ENCODE assay signal across 8 cellular contexts in the genomic region with DNA sequence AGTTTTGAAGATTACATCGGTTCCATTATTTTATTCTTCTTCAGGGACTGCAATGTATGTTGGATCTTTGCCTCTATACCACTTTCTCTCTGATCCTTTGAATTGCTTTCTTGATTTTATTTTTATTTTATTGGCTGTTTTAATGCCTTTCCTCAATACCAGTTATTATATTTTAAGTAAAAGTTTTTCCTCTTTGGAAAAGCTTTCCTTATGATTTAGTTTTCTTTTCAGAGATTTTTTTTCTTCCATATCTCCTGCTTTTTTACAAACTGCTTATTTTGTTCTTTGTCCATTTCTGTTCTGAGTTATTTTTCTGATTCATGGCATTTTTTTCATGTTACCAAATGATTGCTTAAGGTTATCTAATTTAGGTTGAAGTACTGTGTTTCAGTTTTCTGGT. TPM values are rescaled to one million over a fixed set of nuclear protein-coding genes. Genes with fewer than 3 reads are reported as not detected.
DNase-seq lines count a peak whose midpoint lies in the region; TF ChIP-seq lines count a peak whose summit lies in the region.

No MANE protein-coding gene starts in this region.

- no peak for DNase-seq in activated naive CD4-positive, alpha-beta T cell treated with anti-CD3 and anti-CD28 coated beads for 36 hours
- no peak for DNase-seq in activated naive CD4-positive, alpha-beta T cell (lab: John Stamatoyannopoulos, UW)
- DNase-seq in activated naive CD8-positive, alpha-beta T cell treated with anti-CD3 and anti-CD28 coated beads for 36 hours: no peak
- DNase-seq in tibial artery (no peak), GM13977 (ENCODE audit: low spot score) (no peak), ACHN (no peak), activated gamma-delta T cell (lab: John Stamatoyannopoulos, UW) (no peak)

- peaks cover 7% of the 10 kb centered on the region for H3K36me3 Mint-ChIP-seq in activated naive CD4-positive, alpha-beta T cell treated with anti-CD3 and anti-CD28 coated beads for 36 hours (ENCODE audit: low read depth)
- peaks cover 6% of the 10 kb centered on the region for H3K36me3 Mint-ChIP-seq in activated naive CD8-positive, alpha-beta T cell treated with anti-CD3 and anti-CD28 coated beads for 36 hours

- no CpG with 5 or more reads among the region's 1 CpG for WGBS in mesodermal cell (ENCODE audit: insufficient coverage in 2 of 2), 2 experiments

- H3K4me1 ChIP-seq in mesodermal cell (ENCODE audit: control insufficient read depth, insufficient read depth, low read length, poor library complexity, severe bottlenecking) (no peaks in the 10 kb centered on the region), tibial artery (peaks cover 0 to 9% (median 1%) of the 10 kb centered on the region in 4 donors)

- CTCF ChIA-PET in activated naive CD4-positive, alpha-beta T cell treated with anti-CD3 and anti-CD28 coated beads for 36 hours (lab: Charles Lee): interaction anchor here (0.7 to 1.8 kb wide), 6 partner anchors 9 to 365 kb away, joined by 3 to 7 read pairs (median 4); partner anchors contain the start of genes HARS1, HARS2 and HBEGF

- TF ChIP-seq CTCF in tibial artery (IDR thresholded peaks at IDR 0.05): no peak
- no peak for TF ChIP-seq CTCF in GM13977 (IDR thresholded peaks at IDR 0.05; ENCODE audit: extremely low read depth, insufficient read depth, missing control alignments)

- H3K4me3 Mint-ChIP-seq in activated naive CD4-positive, alpha-beta T cell treated with anti-CD3 and anti-CD28 coated beads for 36 hours: peak overlapping the region; percentile 92
- peak overlapping the region; percentile 97 for H3K4me3 Mint-ChIP-seq in activated naive CD8-positive, alpha-beta T cell treated with anti-CD3 and anti-CD28 coated beads for 36 hours

- no peaks in the 10 kb centered on the region for H3K9me3 Mint-ChIP-seq in activated naive CD4-positive, alpha-beta T cell treated with anti-CD3 and anti-CD28 coated beads for 36 hours
- H3K9me3 Mint-ChIP-seq in activated naive CD8-positive, alpha-beta T cell treated with anti-CD3 and anti-CD28 coated beads for 36 hours: peaks cover 1% of the 10 kb centered on the region

- in situ Hi-C loops in GM13977 (cut with MboI; ENCODE audit: low pct_unique_long_range_greater_than_20kb, low sequenced_read_pairs, unreplicated experiment): no loop called here
- in situ Hi-C loops in ACHN (cut with HindIII; ENCODE audit: low pct_ligation_motif_present, low pct_unique_long_range_greater_than_20kb, low sequenced_read_pairs): no loop called here

- H3K27ac ChIP-seq in mesodermal cell (ENCODE audit: low read depth, low read length, severe bottlenecking): no peak overlapping the region
- H3K27ac ChIP-seq in tibial artery: peak overlapping the region; percentile 84 to 94

- intact Hi-C loops in activated naive CD4-positive, alpha-beta T cell treated with anti-CD3 and anti-CD28 coated beads for 36 hours (cut with micrococcal nuclease): loop anchor here (1.0 to 2.0 kb wide), 8 partner anchors 11 to 310 kb away; partner anchors contain the start of genes ANKHD1, HARS1, HARS2 and IK
- intact Hi-C loops in tibial artery (cut with DNase I; ENCODE audit: low total_unique reads): loop anchor here (10.0 kb wide), 1 partner anchor 147 kb away; the partner anchor contains the start of genes APBB3 and SLC35A4

- H3K36me3 ChIP-seq in mesodermal cell (ENCODE audit: control insufficient read depth, insufficient read depth, low read length) (peaks cover 15% of the 10 kb centered on the region), tibial artery (peaks cover 0 to 11% (median 5%) of the 10 kb centered on the region in 3 donors)

- peaks cover 3% of the 10 kb centered on the region for H3K27me3 Mint-ChIP-seq in activated naive CD4-positive, alpha-beta T cell treated with anti-CD3 and anti-CD28 coated beads for 36 hours (ENCODE audit: low read depth)
- H3K27me3 Mint-ChIP-seq in activated naive CD8-positive, alpha-beta T cell treated with anti-CD3 and anti-CD28 coated beads for 36 hours: peaks cover 9% of the 10 kb centered on the region

- no peaks in the 10 kb centered on the region for H3K27me3 ChIP-seq in tibial artery

- no peak overlapping the region for H3K27ac Mint-ChIP-seq in activated naive CD4-positive, alpha-beta T cell treated with anti-CD3 and anti-CD28 coated beads for 36 hours
- no peak overlapping the region for H3K27ac Mint-ChIP-seq in activated naive CD8-positive, alpha-beta T cell treated with anti-CD3 and anti-CD28 coated beads for 36 hours

- H3K9me3 ChIP-seq in mesodermal cell (ENCODE audit: control insufficient read depth, low read length) (no peaks in the 10 kb centered on the region), tibial artery (no peaks in the 10 kb centered on the region)

- H3K4me1 Mint-ChIP-seq in activated naive CD4-positive, alpha-beta T cell treated with anti-CD3 and anti-CD28 coated beads for 36 hours (ENCODE audit: low read depth): peaks cover 18% of the 10 kb centered on the region
- H3K4me1 Mint-ChIP-seq in activated naive CD8-positive, alpha-beta T cell treated with anti-CD3 and anti-CD28 coated beads for 36 hours: peaks cover 12% of the 10 kb centered on the region

- peak overlapping the region; percentile 54 for H3K4me3 ChIP-seq in mesodermal cell (ENCODE audit: extremely low read depth, insufficient read depth, low read length, poor library complexity, severe bottlenecking)
- H3K4me3 ChIP-seq in tibial artery: no peak overlapping the region

RNA-seq across cellular contexts. Expression of gene ZMAT2, which starts 11.5 kb away (rescaled TPM):
- total RNA-seq in activated naive CD4-positive, alpha-beta T cell treated with anti-CD3 and anti-CD28 coated beads for 36 hours: 10 to 100 TPM; 52.9 to 58.8 TPM
- total RNA-seq in activated naive CD8-positive, alpha-beta T cell treated with anti-CD3 and anti-CD28 coated beads for 36 hours: 10 to 100 TPM; 64.8 to 67.2 TPM
- 55.8 TPM for polyA plus RNA-seq in mesodermal cell (2013, experiment 1 of 2)
- polyA plus RNA-seq in mesodermal cell (2013, experiment 2 of 2): 57.6 TPM

RNA-seq across cellular contexts. Expression of gene HARS2, which starts 20.5 kb away (rescaled TPM):
- 10 to 100 TPM; 27.4 to 29.3 TPM for total RNA-seq in activated naive CD4-positive, alpha-beta T cell treated with anti-CD3 and anti-CD28 coated beads for 36 hours
- 10 to 100 TPM; 23.6 to 24.0 TPM for total RNA-seq in activated naive CD8-positive, alpha-beta T cell treated with anti-CD3 and anti-CD28 coated beads for 36 hours
- 22.3 TPM for polyA plus RNA-seq in mesodermal cell (2013, experiment 1 of 2)
- 21.7 TPM for polyA plus RNA-seq in mesodermal cell (2013, experiment 2 of 2)

RNA-seq across cellular contexts. Expression of gene HARS1, which starts 20.6 kb away (rescaled TPM):
- 10 to 100 TPM; 69.0 to 74.8 TPM for total RNA-seq in activated naive CD4-positive, alpha-beta T cell treated with anti-CD3 and anti-CD28 coated beads for 36 hours
- 100 to 1,000 TPM in 1 of 2 experiments, 10 to 100 TPM in 1; 95.2 to 104 TPM for total RNA-seq in activated naive CD8-positive, alpha-beta T cell treated with anti-CD3 and anti-CD28 coated beads for 36 hours
- 50.3 TPM for polyA plus RNA-seq in mesodermal cell (2013, experiment 1 of 2)
- 45.7 TPM for polyA plus RNA-seq in mesodermal cell (2013, experiment 2 of 2)

RNA-seq across cellular contexts. Expression of gene DND1, which starts 38.4 kb away (rescaled TPM):
- 1 to 10 TPM; 1.7 to 1.9 TPM for total RNA-seq in activated naive CD4-positive, alpha-beta T cell treated with anti-CD3 and anti-CD28 coated beads for 36 hours
- 1 to 10 TPM; 2.7 to 3.7 TPM for total RNA-seq in activated naive CD8-positive, alpha-beta T cell treated with anti-CD3 and anti-CD28 coated beads for 36 hours
- polyA plus RNA-seq in mesodermal cell (2013, experiment 1 of 2): 1.5 TPM
- 1.1 TPM for polyA plus RNA-seq in mesodermal cell (2013, experiment 2 of 2)

RNA-seq across cellular contexts. Expression of gene WDR55, which starts 47.1 kb away (rescaled TPM):
- total RNA-seq in activated naive CD4-positive, alpha-beta T cell treated with anti-CD3 and anti-CD28 coated beads for 36 hours: 10 to 100 TPM; 18.9 to 19.8 TPM
- total RNA-seq in activated naive CD8-positive, alpha-beta T cell treated with anti-CD3 and anti-CD28 coated beads for 36 hours: 10 to 100 TPM; 37.5 to 38.9 TPM
- 18.6 TPM for polyA plus RNA-seq in mesodermal cell (2013, experiment 1 of 2)
- 14.3 TPM for polyA plus RNA-seq in mesodermal cell (2013, experiment 2 of 2)
